ENCODE assay signal across 8 cellular contexts in genomic region chr18:76490040-76490439, GRCh38. TPM values are rescaled to one million over a fixed set of nuclear protein-coding genes. Genes with fewer than 3 reads are reported as not detected.
A peak's percentile ranks its signal among the peaks of the same experiment; 100 is the strongest.
DNase-seq lines count a peak whose midpoint lies in the region; ATAC-seq and TF ChIP-seq lines count a peak whose summit lies in the region.

No MANE protein-coding gene starts in this region.

- H3K36me3 Mint-ChIP-seq in nephron progenitor cell (ENCODE audit: low read depth) = peaks cover 10% of the 10 kb centered on the region

- peak overlapping the region; percentile 99 for H3K27ac Mint-ChIP-seq in nephron progenitor cell

- H3K36me3 ChIP-seq in BJ (ENCODE audit: control insufficient read depth, insufficient read depth, low read length) (no peaks in the 10 kb centered on the region), colonic mucosa (no peaks in the 10 kb centered on the region)

- H3K27ac ChIP-seq in colonic mucosa = peak overlapping the region; percentile 12

- CTCF ChIA-PET in BJ (lab: Yijun Ruan, JAX) = interaction anchor here (1.0 to 1.2 kb wide), 2 partner anchors 15 to 29 kb away, joined by 3 read pairs; no protein-coding TSS in a partner anchor

- no peaks in the 10 kb centered on the region for H3K9me3 ChIP-seq in colonic mucosa

- H3K27me3 ChIP-seq in BJ (ENCODE audit: control insufficient read depth, insufficient read depth, low read length) = no peaks in the 10 kb centered on the region
- no peaks in the 10 kb centered on the region for H3K27me3 ChIP-seq in colonic mucosa

- peak overlapping the region; percentile 97 for H3K4me3 Mint-ChIP-seq in nephron progenitor cell

- no peak overlapping the region for H3K9ac ChIP-seq in colonic mucosa (ENCODE audit: low read depth in 2 of 2, low read length in 2 of 2)

- ATAC-seq in HG02610 (IDR thresholded peaks at IDR 0.05; ENCODE audit: unreplicated experiment) (no peak), HG02798 (IDR thresholded peaks at IDR 0.05; ENCODE audit: poor library complexity, unreplicated experiment) (no peak)

- no peak for TF ChIP-seq CTCF in BJ (IDR thresholded peaks at IDR 0.05; ENCODE audit: insufficient read depth, low read depth, low read length)
- no peak for TF ChIP-seq CTCF in HFF-Myc (IDR thresholded peaks at IDR 0.05; ENCODE audit: low read depth, low read length, missing control alignments)
- no peak for TF ChIP-seq CTCF in colonic mucosa (IDR thresholded peaks at IDR 0.05)
- no peak for TF ChIP-seq CTCF in nephron progenitor cell (IDR thresholded peaks at IDR 0.05)
- no peak for TF ChIP-seq CTCF in lower leg skin (IDR thresholded peaks at IDR 0.05)

- POLR2A ChIA-PET in BJ (lab: Charles Lee) = interaction anchor here (0.5 kb wide), 1 partner anchor 104 kb away, joined by 3 read pairs; no protein-coding TSS in a partner anchor

- H3K27me3 Mint-ChIP-seq in nephron progenitor cell (ENCODE audit: low read depth, poor library complexity) = no peaks in the 10 kb centered on the region

- DNase-seq in BJ (ENCODE audit: low read depth) (no peak), HFF-Myc (ENCODE audit: extremely low read depth, low read depth) (no peak), colonic mucosa (no peak), nephron progenitor cell (peak; percentile 25), lower leg skin (ENCODE audit: low spot score in 2 of 2) (no peak), NCI-H2081 (lab: John Stamatoyannopoulos, UW) (no peak)

- H3K4me1 ChIP-seq in colonic mucosa = no peaks in the 10 kb centered on the region

- intact Hi-C loops in colonic mucosa (cut with DNase I) (no loop called here), lower leg skin (cut with DNase I; ENCODE audit: low total_unique reads) (no loop called here)

- peaks cover 54% of the 10 kb centered on the region for H3K4me1 Mint-ChIP-seq in nephron progenitor cell

- no peak for TF ChIP-seq POLR2A in lower leg skin (IDR thresholded peaks at IDR 0.05)

- H3K4me3 ChIP-seq in BJ (ENCODE audit: low read depth, low read length) = peak overlapping the region; percentile 83
- H3K4me3 ChIP-seq in HFF-Myc (replicated peaks; ENCODE audit: low read depth, low read length) = peak overlapping the region; percentile 70
- H3K4me3 ChIP-seq in colonic mucosa = peak overlapping the region; percentile 51
- no peak overlapping the region for H3K4me3 ChIP-seq in lower leg skin (ENCODE audit: low read depth, poor library complexity, severe bottlenecking)

- H3K9me3 Mint-ChIP-seq in nephron progenitor cell = no peaks in the 10 kb centered on the region

- 47 to 57% methylated on average over 5 of the region's 5 CpGs for WGBS in lower leg skin, 2 donors

RNA-seq across cellular contexts. Expression of gene ZNF516, which starts 5.0 kb away (rescaled TPM):
- 11.3 and 11.6 TPM in 2 replicates for polyA plus RNA-seq in BJ (2011; rRNA removed)
- 24.2 and 27.9 TPM in 2 replicates for polyA minus RNA-seq in BJ (2011; rRNA and poly(A)+ RNA removed)
- total RNA-seq in colonic mucosa (10 to 100 TPM; 15.2 to 21.3 TPM), lower leg skin (10 to 100 TPM; 34.4 to 57.3 (median 39.5) TPM)
